In the genomic region with DNA sequence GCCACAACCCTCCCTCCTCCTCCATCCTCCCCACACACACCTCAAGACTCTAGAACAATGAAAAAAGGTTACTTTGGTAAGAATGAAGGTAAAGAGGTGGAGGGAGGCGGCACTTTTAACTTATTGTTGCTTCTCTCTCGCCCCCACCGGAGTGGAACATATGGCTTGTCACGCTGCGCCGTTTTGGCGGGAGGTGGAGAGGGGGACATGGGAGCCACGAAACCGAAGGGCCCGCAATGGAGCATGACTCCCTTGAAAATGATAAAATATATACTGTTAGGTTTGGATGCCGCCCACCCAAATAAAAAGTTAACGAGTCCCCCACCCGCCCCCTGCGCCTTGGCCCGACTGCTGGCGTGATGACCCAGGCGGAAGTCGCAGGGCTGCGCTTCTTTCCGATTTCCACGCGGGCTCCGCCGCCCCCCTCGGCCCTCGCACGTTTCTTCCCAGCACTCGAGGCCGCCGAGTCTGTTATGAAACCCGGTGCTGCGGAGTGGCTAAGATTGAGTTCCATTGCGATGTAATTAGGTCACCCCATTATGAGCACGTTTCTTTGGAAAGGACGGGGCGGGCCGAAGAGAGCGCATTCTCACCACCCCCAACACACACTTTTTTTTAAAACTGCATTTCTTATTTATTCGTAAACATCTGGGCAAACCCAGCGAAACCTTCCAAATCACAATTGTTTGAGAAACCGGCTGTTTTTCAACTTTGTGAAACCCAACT, we compare ENCODE assay signal across 8 cellular contexts. TPM values are rescaled to one million over a fixed set of nuclear protein-coding genes. Genes with fewer than 3 reads are reported as not detected.
A peak's percentile ranks its signal among the peaks of the same experiment; 100 is the strongest.
DNase-seq lines count a peak whose midpoint lies in the region; ATAC-seq and TF ChIP-seq lines count a peak whose summit lies in the region.

No MANE protein-coding gene starts in this region.

- TF ChIP-seq POLR2A in lower leg skin (IDR thresholded peaks at IDR 0.05): peak in 1 of 2 donors; percentile 61

- peak overlapping the region; percentile 92 for H3K4me2 ChIP-seq in KMS-11

- peak overlapping the region; percentile 100 for H3K27ac ChIP-seq in KMS-11

- H3K36me3 Mint-ChIP-seq in activated CD4-positive, alpha-beta T cell treated with anti-CD3 and anti-CD28 coated beads, Interleukin-2, amount 10 ng/mL, durations not matched to agents 24 days and 14 days (ENCODE audit: low read depth): peaks cover 37% of the 10 kb centered on the region

- H3K4me3 ChIP-seq in KMS-11 (IDR thresholded peaks at IDR 0.05; ENCODE audit: insufficient read depth, low read depth, low read length) (no peak overlapping the region), lower leg skin (ENCODE audit: low read depth, poor library complexity, severe bottlenecking) (peak overlapping the region; percentile 74)

- TF ChIP-seq CTCF in KMS-11 (conservative IDR thresholded peaks at IDR 0.05; ENCODE audit: low read depth, low read length): no peak
- TF ChIP-seq CTCF in lower leg skin (IDR thresholded peaks at IDR 0.05): no peak

- H3K9ac ChIP-seq in KMS-11: peak overlapping the region; percentile 97

- no peaks in the 10 kb centered on the region for H3K36me3 ChIP-seq in KMS-11 (ENCODE audit: insufficient read depth)

- no peaks in the 10 kb centered on the region for H3K9me3 Mint-ChIP-seq in activated CD4-positive, alpha-beta T cell treated with anti-CD3 and anti-CD28 coated beads, Interleukin-2, amount 10 ng/mL, durations not matched to agents 24 days and 14 days

- peaks cover 32% of the 10 kb centered on the region for H3K79me2 ChIP-seq in KMS-11 (ENCODE audit: insufficient read depth, low read depth)

- intact Hi-C loops in activated CD4-positive, alpha-beta T cell treated with anti-CD3 and anti-CD28 coated beads, Interleukin-2, amount 10 ng/mL, durations not matched to agents 24 days and 14 days (cut with micrococcal nuclease): loop anchor here (1.0 to 10.0 kb wide), 6 partner anchors 13 to 821 kb away; partner anchors contain the start of genes ACTN1 and SUSD6
- intact Hi-C loops in lower leg skin (cut with DNase I; ENCODE audit: low total_unique reads): loop anchor here (10.0 kb wide), 1 partner anchor 249 kb away; no protein-coding TSS in a partner anchor

- peak overlapping the region; percentile 93 for H3K4me3 Mint-ChIP-seq in activated CD4-positive, alpha-beta T cell treated with anti-CD3 and anti-CD28 coated beads, Interleukin-2, amount 10 ng/mL, durations not matched to agents 24 days and 14 days

- peaks cover 26% of the 10 kb centered on the region for H3K4me1 ChIP-seq in KMS-11 (ENCODE audit: low read depth, poor library complexity, severe bottlenecking)

- H3K27me3 Mint-ChIP-seq in activated CD4-positive, alpha-beta T cell treated with anti-CD3 and anti-CD28 coated beads, Interleukin-2, amount 10 ng/mL, durations not matched to agents 24 days and 14 days: no peaks in the 10 kb centered on the region

- H3K4me1 Mint-ChIP-seq in activated CD4-positive, alpha-beta T cell treated with anti-CD3 and anti-CD28 coated beads, Interleukin-2, amount 10 ng/mL, durations not matched to agents 24 days and 14 days: peaks cover 47% of the 10 kb centered on the region

- DNase-seq in DMS79 treated with DMSO at 0.1 percent for 48 hours (lab: John Stamatoyannopoulos, UW) (peak; percentile 68), dedifferentiated amniotic fluid mesenchymal stem cell (ENCODE audit: extremely low spot score) (peak; percentile 93), lower leg skin (ENCODE audit: low spot score in 2 of 2) (peak; percentile 91 to 98), NCI-H2081 treated with DMSO at 0.1 percent for 48 hours (lab: John Stamatoyannopoulos, UW) (no peak)
- peak; percentile 95 for DNase-seq in activated CD4-positive, alpha-beta T cell treated with anti-CD3 and anti-CD28 coated beads, Interleukin-2, amount 10 ng/mL, durations not matched to agents 24 days and 14 days
- DNase-seq in stimulated activated CD4-positive, alpha-beta T cell treated with anti-CD3 and anti-CD28 coated beads, TNF-alpha, amount 100 ng/mL, for 4 hours (ENCODE audit: low read depth in 3 of 3): peak; percentile 64 to 83 (median 78)

- H3K27me3 ChIP-seq in KMS-11 (ENCODE audit: insufficient read depth, low read depth): no peaks in the 10 kb centered on the region

- 1% methylated on average over 41 of the region's 41 CpGs for WGBS in lower leg skin, 2 donors

- peak overlapping the region; percentile 100 for H3K27ac Mint-ChIP-seq in activated CD4-positive, alpha-beta T cell treated with anti-CD3 and anti-CD28 coated beads, Interleukin-2, amount 10 ng/mL, durations not matched to agents 24 days and 14 days

- H4K20me1 ChIP-seq in KMS-11 (ENCODE audit: insufficient read depth): no peaks in the 10 kb centered on the region

- no peak for ATAC-seq in GM18870 (IDR thresholded peaks at IDR 0.05; ENCODE audit: unreplicated experiment)

- H2AFZ ChIP-seq in KMS-11 (ENCODE audit: low read depth): peak overlapping the region; percentile 14; the same call in 1 of the 2 replicates

RNA-seq across cellular contexts. Expression of gene ZFP36L1, which starts 1.4 kb away (rescaled TPM):
- 106 TPM in 2 replicates for total RNA-seq in activated CD4-positive, alpha-beta T cell treated with anti-CD3 and anti-CD28 coated beads, Interleukin-2, amount 10 ng/mL, durations not matched to agents 24 days and 14 days
- total RNA-seq in lower leg skin: 1,000 to 10,000 TPM in 1 of 4 donors, 100 to 1,000 TPM in 3; 466 to 2,618 (median 922) TPM
